Comparison of ENCODE assay signal across 8 cellular contexts in the genomic region with DNA sequence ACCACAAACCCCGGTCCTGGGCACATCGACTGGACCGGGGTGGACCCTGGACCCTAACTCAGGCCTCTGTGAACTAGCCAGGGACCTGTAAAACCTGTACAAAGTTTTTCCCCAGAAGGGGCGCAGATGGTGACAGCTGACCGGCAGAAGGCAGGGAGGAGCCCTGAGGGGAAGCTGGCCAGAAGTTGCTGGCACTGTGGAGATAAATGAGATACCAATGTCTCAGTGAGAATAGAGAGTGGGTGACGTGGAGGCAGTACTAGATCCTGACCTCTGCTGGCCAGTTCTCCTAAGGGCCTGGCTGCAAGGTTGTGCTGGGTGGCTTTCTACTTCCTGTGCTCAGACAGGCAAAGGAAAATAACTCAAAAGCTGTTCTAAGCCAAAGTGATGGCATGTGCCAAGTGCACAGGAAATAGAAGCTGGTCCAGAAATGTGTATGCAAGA. TPM values are rescaled to one million over a fixed set of nuclear protein-coding genes. Genes with fewer than 3 reads are reported as not detected.
DNase-seq lines count a peak whose midpoint lies in the region; ATAC-seq and TF ChIP-seq lines count a peak whose summit lies in the region.

No MANE protein-coding gene starts in this region.

- H3K27ac Mint-ChIP-seq in activated T-helper 2 cell treated with anti-CD3 and anti-CD28 coated beads, Interferon-gamma antibody, Interleukin-2, Interleukin-4, amounts not matched to agents 10 μg/mL and 5 μg/mL and 100 μg/mL, durations not matched to agents 14 hours and 24 hours and 36 hours, result peak overlapping the region; percentile 75

- DNase-seq in MM.1S (peak; percentile 11), kidney glomerular epithelial cell (lab: John Stamatoyannopoulos, UW) (peak; percentile 20), occipital lobe (lab: John Stamatoyannopoulos, UW) (no peak), NCI-H2171 treated with DMSO at 0.1 percent for 48 hours (lab: John Stamatoyannopoulos, UW) (no peak)
- no peak for DNase-seq in activated T-helper 2 cell treated with anti-CD3 and anti-CD28 coated beads, Interferon-gamma antibody, Interleukin-2, Interleukin-4, amounts not matched to agents 10 μg/mL and 5 μg/mL and 100 μg/mL, durations not matched to agents 14 hours and 24 hours and 36 hours (ENCODE audit: low spot score)
- no peak for DNase-seq in central memory CD4-positive, alpha-beta T cell

- H3K9me3 Mint-ChIP-seq in activated T-helper 2 cell treated with anti-CD3 and anti-CD28 coated beads, Interferon-gamma antibody, Interleukin-2, Interleukin-4, amounts not matched to agents 10 μg/mL and 5 μg/mL and 100 μg/mL, durations not matched to agents 14 hours and 24 hours and 36 hours, result no peaks in the 10 kb centered on the region

- peaks cover 25% of the 10 kb centered on the region for H3K27me3 Mint-ChIP-seq in activated T-helper 2 cell treated with anti-CD3 and anti-CD28 coated beads, Interferon-gamma antibody, Interleukin-2, Interleukin-4, amounts not matched to agents 10 μg/mL and 5 μg/mL and 100 μg/mL, durations not matched to agents 14 hours and 24 hours and 36 hours (ENCODE audit: low read depth)

- ATAC-seq in GM19043 (IDR thresholded peaks at IDR 0.05; ENCODE audit: low read depth, unreplicated experiment), result peak; percentile 52

- peak overlapping the region in 5 of 11 experiments; percentile 3 to 30 (median 14); a peak in 3 of 22 replicates for H3K9ac ChIP-seq in BLaER1 treated with 17β-estradiol and CSF1 and Interleukin-3, amounts not matched to agents 10 nM and 100 nM
- H3K9ac ChIP-seq in MM.1S (ENCODE audit: low read length), result no peak overlapping the region

- H3K36me3 Mint-ChIP-seq in activated T-helper 2 cell treated with anti-CD3 and anti-CD28 coated beads, Interferon-gamma antibody, Interleukin-2, Interleukin-4, amounts not matched to agents 10 μg/mL and 5 μg/mL and 100 μg/mL, durations not matched to agents 14 hours and 24 hours and 36 hours (ENCODE audit: low read depth), result no peaks in the 10 kb centered on the region

- H3K4me3 ChIP-seq in BLaER1 treated with 17β-estradiol and CSF1 and Interleukin-3, amounts not matched to agents 10 nM and 100 nM, result no peak overlapping the region
- no peak overlapping the region for H3K4me3 ChIP-seq in MM.1S (ENCODE audit: low read length)

- H3K27me3 ChIP-seq in BLaER1 treated with 17β-estradiol and CSF1 and Interleukin-3, amounts not matched to agents 10 nM and 100 nM, result no peaks in the 10 kb centered on the region
- no peaks in the 10 kb centered on the region for H3K27me3 ChIP-seq in MM.1S (replicated peaks; ENCODE audit: insufficient read depth, low read length)

- H3K4me1 Mint-ChIP-seq in activated T-helper 2 cell treated with anti-CD3 and anti-CD28 coated beads, Interferon-gamma antibody, Interleukin-2, Interleukin-4, amounts not matched to agents 10 μg/mL and 5 μg/mL and 100 μg/mL, durations not matched to agents 14 hours and 24 hours and 36 hours (ENCODE audit: low read depth), result peaks cover 24% of the 10 kb centered on the region

- intact Hi-C loops in activated T-helper 2 cell treated with anti-CD3 and anti-CD28 coated beads, Interferon-gamma antibody, Interleukin-2, Interleukin-4, amounts not matched to agents 10 μg/mL and 5 μg/mL and 100 μg/mL, durations not matched to agents 14 hours and 24 hours and 36 hours (cut with micrococcal nuclease), result loop anchor here (1.0 to 10.0 kb wide), 2 partner anchors 60 to 151 kb away; no protein-coding TSS in a partner anchor

- H3K4me1 ChIP-seq in BLaER1 treated with 17β-estradiol and CSF1 and Interleukin-3, amounts not matched to agents 10 nM and 100 nM, result peaks cover 40 to 61% (median 53%) of the 10 kb centered on the region in 10 experiments
- no peaks in the 10 kb centered on the region for H3K4me1 ChIP-seq in MM.1S (ENCODE audit: low read length)

- H3K9me2 ChIP-seq in MM.1S (replicated peaks; ENCODE audit: insufficient read depth, low read length), result no peaks in the 10 kb centered on the region

- peak overlapping the region in 3 of 11 experiments; percentile 18 to 46 (median 41); a peak in 4 of 22 replicates for H3K27ac ChIP-seq in BLaER1 treated with 17β-estradiol and CSF1 and Interleukin-3, amounts not matched to agents 10 nM and 100 nM
- H3K27ac ChIP-seq in MM.1S (ENCODE audit: low read length), result no peak overlapping the region

- H3K9me3 ChIP-seq in BLaER1 treated with 17β-estradiol and CSF1 and Interleukin-3, amounts not matched to agents 10 nM and 100 nM (replicated peaks in 1 of 11), result no peaks in the 10 kb centered on the region
- H3K9me3 ChIP-seq in MM.1S (replicated peaks; ENCODE audit: insufficient read depth, low read length), result no peaks in the 10 kb centered on the region

- peak; percentile 37 for TF ChIP-seq CTCF in MM.1S (IDR thresholded peaks at IDR 0.05; ENCODE audit: low read length)

- H2AFZ ChIP-seq in MM.1S (ENCODE audit: low read length), result no peak overlapping the region

- no peaks in the 10 kb centered on the region for H4K20me1 ChIP-seq in BLaER1 treated with 17β-estradiol and CSF1 and Interleukin-3, amounts not matched to agents 10 nM and 100 nM
- H4K20me1 ChIP-seq in MM.1S (ENCODE audit: insufficient read depth, low read length), result no peaks in the 10 kb centered on the region

- no peak overlapping the region for H3K4me3 Mint-ChIP-seq in activated T-helper 2 cell treated with anti-CD3 and anti-CD28 coated beads, Interferon-gamma antibody, Interleukin-2, Interleukin-4, amounts not matched to agents 10 μg/mL and 5 μg/mL and 100 μg/mL, durations not matched to agents 14 hours and 24 hours and 36 hours (ENCODE audit: low read depth)

- no peaks in the 10 kb centered on the region for H3K36me3 ChIP-seq in BLaER1 treated with 17β-estradiol and CSF1 and Interleukin-3, amounts not matched to agents 10 nM and 100 nM
- no peaks in the 10 kb centered on the region for H3K36me3 ChIP-seq in MM.1S (replicated peaks; ENCODE audit: insufficient read depth, low read length)

- H3F3A ChIP-seq in MM.1S (ENCODE audit: insufficient read depth, low read length), result no peaks in the 10 kb centered on the region

- no peaks in the 10 kb centered on the region for H3K79me2 ChIP-seq in MM.1S (ENCODE audit: low read length)

- H3K4me2 ChIP-seq in BLaER1 treated with 17β-estradiol and CSF1 and Interleukin-3, amounts not matched to agents 10 nM and 100 nM, result peak overlapping the region; percentile 46 to 79 (median 64)
- no peak overlapping the region for H3K4me2 ChIP-seq in MM.1S (ENCODE audit: low read depth, low read length)

RNA-seq across cellular contexts. Expression of gene TSPAN14, which starts 10.6 kb away (rescaled TPM):
- 45.4 and 51.1 TPM in 2 replicates for total RNA-seq in activated T-helper 2 cell treated with anti-CD3 and anti-CD28 coated beads, Interferon-gamma antibody, Interleukin-2, Interleukin-4, amounts not matched to agents 10 μg/mL and 5 μg/mL and 100 μg/mL, durations not matched to agents 14 hours and 24 hours and 36 hours
- 35.7 TPM for total RNA-seq in occipital lobe

RNA-seq across cellular contexts. Expression of gene PRXL2A, which starts 35.2 kb away (rescaled TPM):
- 18.4 and 19.6 TPM in 2 replicates for total RNA-seq in activated T-helper 2 cell treated with anti-CD3 and anti-CD28 coated beads, Interferon-gamma antibody, Interleukin-2, Interleukin-4, amounts not matched to agents 10 μg/mL and 5 μg/mL and 100 μg/mL, durations not matched to agents 14 hours and 24 hours and 36 hours
- total RNA-seq in occipital lobe, result 70.5 TPM

Comparison
In these comparisons a context has a peak if more than half of its experiments do, and no peak if none do; other contexts are left out.
1. DNase-seq: peak in MM.1S (single experiment) and kidney glomerular epithelial cell (single experiment); none in activated T-helper 2 cell treated with anti-CD3 and anti-CD28 coated beads, Interferon-gamma antibody, Interleukin-2, Interleukin-4, amounts not matched to agents 10 μg/mL and 5 μg/mL and 100 μg/mL, durations not matched to agents 14 hours and 24 hours and 36 hours (single experiment), central memory CD4-positive, alpha-beta T cell (single experiment), occipital lobe (single experiment) and NCI-H2171 treated with DMSO at 0.1 percent for 48 hours (single experiment).